Comparison of ENCODE assay signal across 1 cellular context in genomic region chr19:14164724-14165493, GRCh38.
TF ChIP-seq lines count a peak whose summit lies in the region.

No MANE protein-coding gene starts in this region.

TF ChIP-seq in SK-N-SH treated with all-trans-retinoic acid at 6 μM for 48 hours, 23 proteins besides CTCF, POLR2A, EP300 and RAD21 (continued from another document):
- TF ChIP-seq, protein P1, sequence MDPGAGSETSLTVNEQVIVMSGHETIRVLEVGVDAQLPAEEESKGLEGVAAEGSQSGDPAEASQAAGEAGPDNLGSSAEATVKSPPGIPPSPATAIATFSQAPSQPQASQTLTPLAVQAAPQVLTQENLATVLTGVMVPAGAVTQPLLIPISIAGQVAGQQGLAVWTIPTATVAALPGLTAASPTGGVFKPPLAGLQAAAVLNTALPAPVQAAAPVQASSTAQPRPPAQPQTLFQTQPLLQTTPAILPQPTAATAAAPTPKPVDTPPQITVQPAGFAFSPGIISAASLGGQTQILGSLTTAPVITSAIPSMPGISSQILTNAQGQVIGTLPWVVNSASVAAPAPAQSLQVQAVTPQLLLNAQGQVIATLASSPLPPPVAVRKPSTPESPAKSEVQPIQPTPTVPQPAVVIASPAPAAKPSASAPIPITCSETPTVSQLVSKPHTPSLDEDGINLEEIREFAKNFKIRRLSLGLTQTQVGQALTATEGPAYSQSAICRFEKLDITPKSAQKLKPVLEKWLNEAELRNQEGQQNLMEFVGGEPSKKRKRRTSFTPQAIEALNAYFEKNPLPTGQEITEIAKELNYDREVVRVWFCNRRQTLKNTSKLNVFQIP (CRISPR knock-in tag; IDR thresholded peaks at IDR 0.05; ENCODE audit: borderline replicate concordance, low read depth), result no peak
- TF ChIP-seq BACH2 (CRISPR knock-in tag; IDR thresholded peaks at IDR 0.05; ENCODE audit: borderline replicate concordance) (no peak), ARNTL (CRISPR knock-in tag; IDR thresholded peaks at IDR 0.05; ENCODE audit: borderline replicate concordance, low read depth) (no peak), ZC3H10 (CRISPR knock-in tag; IDR thresholded peaks at IDR 0.05) (no peak)
